In genomic region chr5:33023649-33024048, GRCh38 we compare ENCODE assay signal across 22 cellular contexts.
DNase-seq lines count a peak whose midpoint lies in the region; ATAC-seq, FAIRE-seq and TF ChIP-seq lines count a peak whose summit lies in the region.
"Had no signal": no experiment of that assay in that cellular context is flagged by ENCODE, and none has a peak within 500 bp of the region (broad histone marks: within the 10 kb centered on the region; RNA-seq: fewer than 3 reads in every experiment).

No MANE protein-coding gene starts in this region.

- H3K4me3 ChIP-seq in AG10803 (ENCODE audit: low read length) (no peak overlapping the region), RWPE2 (ENCODE audit: severe bottlenecking) (no peak overlapping the region), choroid plexus epithelial cell (ENCODE audit: low read depth, low read length) (no peak overlapping the region), keratinocyte (ENCODE audit: control insufficient read depth in 2 of 3, extremely low read depth in 1 of 3, insufficient read depth in 2 of 3, low read depth in 1 of 3, low read length in 3 of 3) (no peak overlapping the region), left lung (no peak overlapping the region)

- H3K27me3 ChIP-seq in RWPE2 (ENCODE audit: insufficient read depth, poor library complexity, severe bottlenecking), result no peaks in the 10 kb centered on the region
- no peaks in the 10 kb centered on the region for H3K27me3 ChIP-seq in keratinocyte (ENCODE audit: control insufficient read depth, extremely low read depth, insufficient read depth, low read length)
- no peaks in the 10 kb centered on the region for H3K27me3 ChIP-seq in left lung

- H3K9me1 ChIP-seq in keratinocyte (ENCODE audit: control insufficient read depth, extremely low read depth, insufficient read depth, low read length), result no peaks in the 10 kb centered on the region

- H3K4me1 ChIP-seq in RWPE2 (ENCODE audit: insufficient read depth, poor library complexity, severe bottlenecking) (peaks cover 12% of the 10 kb centered on the region), keratinocyte (ENCODE audit: control insufficient read depth, extremely low read depth, insufficient read depth, low read length) (peaks cover 4% of the 10 kb centered on the region), left lung (no peaks in the 10 kb centered on the region)

- no peak overlapping the region for H3K9ac ChIP-seq in keratinocyte (ENCODE audit: control insufficient read depth, extremely low read depth, insufficient read depth, low read length)

- POLR2A ChIA-PET in HEK293T (lab: Yijun Ruan, JAX), result no interaction called here

- H3K27ac ChIP-seq in RWPE2 (ENCODE audit: poor library complexity, severe bottlenecking) (peak overlapping the region; percentile 55), keratinocyte (ENCODE audit: control insufficient read depth, insufficient read depth, low read length) (no peak overlapping the region), left lung (no peak overlapping the region)

- dilution Hi-C loops in keratinocyte (cut with MboI; ENCODE audit: extremely low pct_ligation_motif_present, low sequenced_read_pairs), result no loop called here

- no peaks in the 10 kb centered on the region for H3K79me2 ChIP-seq in keratinocyte (ENCODE audit: control insufficient read depth, insufficient read depth, low read length)

- CTCF ChIA-PET in HEK293T (lab: Yijun Ruan, JAX), result no interaction called here

- TF ChIP-seq CTCF in AG10803 (conservative IDR thresholded peaks at IDR 0.05; ENCODE audit: low read length) (no peak), RWPE2 (IDR thresholded peaks at IDR 0.05; ENCODE audit: poor library complexity, severe bottlenecking) (no peak), choroid plexus epithelial cell (conservative IDR thresholded peaks at IDR 0.05; ENCODE audit: low read depth, low read length) (no peak), keratinocyte (optimal IDR thresholded peaks at IDR 0.05 in 1 of 3, IDR thresholded peaks at IDR 0.05 in 1 of 3, conservative IDR thresholded peaks at IDR 0.05 in 1 of 3; ENCODE audit: extremely low read depth in 1 of 3, insufficient read depth in 2 of 3, low read length in 3 of 3) (no peak), left lung (IDR thresholded peaks at IDR 0.05) (no peak)

- DNase-seq in AG10803 (ENCODE audit: low read depth), result peak; percentile 57
- DNase-seq in RWPE2 (ENCODE audit: low spot score), result no peak
- DNase-seq in choroid plexus epithelial cell (ENCODE audit: low read depth), result peak; percentile 56
- no peak for DNase-seq in keratinocyte (ENCODE audit: low read depth, low spot score)
- no peak for DNase-seq in HEK293T (ENCODE audit: extremely low spot score)
- DNase-seq in left lung, result no peak
- no peak for DNase-seq in left colon
- DNase-seq: 8988T; AML-193; C1 segment of cervical spinal cord; CD8-positive, alpha-beta T cell; GDM1; NCI-H1436; NCI-H187 treated with DMSO at 0.1 percent for 48 hours; NCI-H2107; NCI-H446 treated with DMSO at 0.1 percent for 48 hours; NCI-H526 treated with DMSO at 0.1 percent for 48 hours; PC-3; RPMI8226; SIG-M5 had no signal

- H3K9me3 ChIP-seq in RWPE2 (ENCODE audit: severe bottlenecking), result no peaks in the 10 kb centered on the region
- no peaks in the 10 kb centered on the region for H3K9me3 ChIP-seq in keratinocyte (ENCODE audit: control insufficient read depth, low read depth, low read length)
- peaks cover 0 to 5% of the 10 kb centered on the region in 2 donors for H3K9me3 ChIP-seq in left lung

- no peak for FAIRE-seq in keratinocyte (lab: Jason Lieb, UNC)
- FAIRE-seq: H1 had no signal

- peak overlapping the region; percentile 31 for H2AFZ ChIP-seq in keratinocyte (ENCODE audit: control insufficient read depth, low read length)

- H4K20me1 ChIP-seq in keratinocyte (ENCODE audit: control insufficient read depth, extremely low read depth, insufficient read depth, low read length), result no peaks in the 10 kb centered on the region

- intact Hi-C loops in left lung (cut with DNase I), result no loop called here
- intact Hi-C loops in left colon (cut with DNase I, micrococcal nuclease), result no loop called here

- H3K4me2 ChIP-seq in keratinocyte (ENCODE audit: control insufficient read depth, extremely low read depth, insufficient read depth, low read depth, low read length), result no peak overlapping the region

- H3K36me3 ChIP-seq in RWPE2 (ENCODE audit: low read depth) (peaks cover 8% of the 10 kb centered on the region; the same call in 1 of the 2 replicates), keratinocyte (ENCODE audit: control insufficient read depth in 2 of 2, extremely low read depth in 1 of 2, insufficient read depth in 2 of 2, low read length in 2 of 2) (no peaks in the 10 kb centered on the region), left lung (no peaks in the 10 kb centered on the region)

- ATAC-seq in RWPE2 (ENCODE audit: low read depth), result peak; percentile 87
- ATAC-seq in left lung, result no peak
- no peak for ATAC-seq in left colon
- ATAC-seq: CD8-positive, alpha-beta T cell; PC-3; SK-N-SH treated with all-trans-retinoic acid at 6 μM for 48 hours had no signal

TF ChIP-seq in HEK293T, 16 proteins besides CTCF, POLR2A, EP300 and RAD21:
- TF ChIP-seq FOXM1 (IDR thresholded peaks at IDR 0.05; ENCODE audit: borderline replicate concordance) (no peak), PKNOX1 (IDR thresholded peaks at IDR 0.05) (no peak), L3MBTL2 (conservative IDR thresholded peaks at IDR 0.05) (no peak), ELF4 (IDR thresholded peaks at IDR 0.05) (no peak), TARDBP (IDR thresholded peaks at IDR 0.05) (no peak), NFRKB (IDR thresholded peaks at IDR 0.05) (no peak), LEF1 (IDR thresholded peaks at IDR 0.05; ENCODE audit: borderline replicate concordance) (no peak), FOXA1 (IDR thresholded peaks at IDR 0.05) (no peak), BHLHE40 (IDR thresholded peaks at IDR 0.05; ENCODE audit: borderline replicate concordance) (no peak), FOXK2 (IDR thresholded peaks at IDR 0.05) (no peak), ZNF384 (IDR thresholded peaks at IDR 0.05) (no peak)
TF ChIP-seq in HEK293T: peak in this region for 0.

Comparison
In these comparisons a context has a peak if more than half of its experiments do, and no peak if none do; other contexts are left out.
1. DNase-seq: peak in AG10803 (single experiment) and choroid plexus epithelial cell (single experiment); none in RWPE2 (single experiment), keratinocyte (single experiment), HEK293T (single experiment), left lung (0 of 2) and left colon (0 of 2).